ENCODE assay signal across 19 cellular contexts in the genomic region with DNA sequence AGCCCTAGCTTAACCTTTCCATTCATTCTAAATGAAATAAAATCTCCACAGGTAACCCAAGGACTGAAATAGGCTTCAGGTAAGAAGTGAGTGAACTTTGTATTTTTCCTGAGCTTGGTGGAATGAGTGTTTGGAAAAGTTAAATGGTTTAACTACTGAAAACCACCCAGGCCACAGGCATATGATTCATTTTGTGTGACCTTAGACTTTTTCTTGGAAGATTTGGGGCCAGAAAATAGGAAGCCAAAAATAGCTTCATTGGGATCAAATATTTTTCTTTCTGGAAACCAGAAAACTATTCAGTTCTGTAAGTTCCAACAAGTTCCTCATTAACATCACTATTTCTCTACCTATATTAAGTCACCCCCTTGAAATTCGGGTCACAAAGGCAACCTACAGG.
DNase-seq lines count a peak whose midpoint lies in the region; ATAC-seq, FAIRE-seq and TF ChIP-seq lines count a peak whose summit lies in the region.
"Had no signal": no experiment of that assay in that cellular context is flagged by ENCODE, and none has a peak within 500 bp of the region (broad histone marks: within the 10 kb centered on the region; RNA-seq: fewer than 3 reads in every experiment).

No MANE protein-coding gene starts in this region.

- no peak overlapping the region for H2AFZ ChIP-seq in HepG2 (ENCODE audit: low read length)

- TF ChIP-seq RAD21 in HepG2 (CRISPR knock-in tag; IDR thresholded peaks at IDR 0.05) = no peak

- in situ Hi-C loops in HepG2 (cut with HindIII; ENCODE audit: extremely low pct_ligation_motif_present, low pct_unique_long_range_greater_than_20kb) = no loop called here

- DNase-seq in right lobe of liver (no peak), HepG2 (ENCODE audit: low spot score) (no peak), RWPE2 (ENCODE audit: low spot score) (no peak), fibroblast of the aortic adventitia (ENCODE audit: low read depth) (peak; percentile 43), frontal cortex (ENCODE audit: low spot score in 2 of 2) (no peak), NOMO-1 treated with DMSO at 0.1 percent for 48 hours (lab: John Stamatoyannopoulos, UW; ENCODE audit: unreplicated experiment) (no peak), COR-L47 (lab: John Stamatoyannopoulos, UW) (no peak)
- DNase-seq: Calu3; CD4-positive, alpha-beta T cell; NCI-H1417 treated with DMSO at 0.1 percent for 48 hours; NCI-H187 treated with DMSO at 0.1 percent for 48 hours; NCI-H2227 treated with DMSO at 0.1 percent for 48 hours; NCI-H524; NCI-H82; SJCRH30 had no signal

- FAIRE-seq in HepG2 (lab: Jason Lieb, UNC) = no peak
- no peak for FAIRE-seq in frontal cortex (lab: Jason Lieb, UNC)
- FAIRE-seq: A549, GM12891, H54 had no signal

- TF ChIP-seq EP300 in HepG2 (IDR thresholded peaks at IDR 0.05; ENCODE audit: low read depth in 2 of 2, low read length in 2 of 2) = no peak
- TF ChIP-seq EP300 in HepG2 (CRISPR knock-in tag; IDR thresholded peaks at IDR 0.05; ENCODE audit: borderline replicate concordance) = no peak

- H3K9me3 ChIP-seq in right lobe of liver = no peaks in the 10 kb centered on the region
- no peaks in the 10 kb centered on the region for H3K9me3 ChIP-seq in HepG2 (ENCODE audit: low read length)
- H3K9me3 ChIP-seq in RWPE2 (ENCODE audit: severe bottlenecking) = no peaks in the 10 kb centered on the region
- H3K9me3 ChIP-seq: A549, SJCRH30 had no signal

- 80% methylated on average over 1 of the region's 1 CpG for WGBS in right lobe of liver (ENCODE audit: insufficient coverage, low coverage, low lambda C conversion rate, missing lambda C conversion rate)
- WGBS in HepG2 (ENCODE audit: low lambda C conversion rate) = 90% methylated on average over 1 of the region's 1 CpG

- H3K4me2 ChIP-seq in HepG2 (ENCODE audit: low read depth, low read length) = no peak overlapping the region
- H3K4me2 ChIP-seq: A549, KMS-11 had no signal

- TF ChIP-seq POLR2A in right lobe of liver (IDR thresholded peaks at IDR 0.05) = no peak
- no peak for TF ChIP-seq POLR2A in HepG2 (IDR thresholded peaks at IDR 0.05; ENCODE audit: insufficient read depth in 1 of 2, low read depth in 2 of 2, low read length in 2 of 2)

- intact Hi-C loops in right lobe of liver (cut with DNase I) (no loop called here), HepG2 (cut with micrococcal nuclease; ENCODE audit: unreplicated experiment) (no loop called here)

- H3K4me3 ChIP-seq in right lobe of liver (no peak overlapping the region), HepG2 (replicated peaks in 1 of 3; ENCODE audit: insufficient read depth in 1 of 3, low read depth in 2 of 3, low read length in 3 of 3) (no peak overlapping the region), RWPE2 (ENCODE audit: severe bottlenecking) (no peak overlapping the region), fibroblast of the aortic adventitia (ENCODE audit: low read depth, low read length) (no peak overlapping the region)
- H3K4me3 ChIP-seq: A549, SJCRH30 had no signal

- no peak overlapping the region for H3K9ac ChIP-seq in HepG2 (ENCODE audit: insufficient read depth, low read depth, low read length)
- H3K9ac ChIP-seq: KMS-11 had no signal

- BruUV-seq in HepG2 (replicated peaks; lab: Mats Ljungman, UMichigan) = no TSS peak

- no peak for TF ChIP-seq CTCF in right lobe of liver (IDR thresholded peaks at IDR 0.05)
- no peak for TF ChIP-seq CTCF in HepG2 (CRISPR knock-in tag; IDR thresholded peaks at IDR 0.05)
- TF ChIP-seq CTCF in RWPE2 (IDR thresholded peaks at IDR 0.05; ENCODE audit: poor library complexity, severe bottlenecking) = no peak
- TF ChIP-seq CTCF in fibroblast of the aortic adventitia (IDR thresholded peaks at IDR 0.05; ENCODE audit: insufficient read depth, low read length) = no peak

- H3K4me1 ChIP-seq in right lobe of liver (peaks cover 0 to 57% (median 11%) of the 10 kb centered on the region in 4 donors), HepG2 (ENCODE audit: insufficient read depth, low read length) (peaks cover 50% of the 10 kb centered on the region), RWPE2 (ENCODE audit: insufficient read depth, poor library complexity, severe bottlenecking) (peaks cover 29% of the 10 kb centered on the region)
- H3K4me1 ChIP-seq: SJCRH30 had no signal

- H3K36me3 ChIP-seq in right lobe of liver (no peaks in the 10 kb centered on the region), HepG2 (replicated peaks in 1 of 2; ENCODE audit: control insufficient read depth in 1 of 2, insufficient read depth in 2 of 2, low read length in 2 of 2) (no peaks in the 10 kb centered on the region), RWPE2 (ENCODE audit: low read depth) (no peaks in the 10 kb centered on the region; the same call in 1 of the 2 replicates)

- no peaks in the 10 kb centered on the region for H4K20me1 ChIP-seq in HepG2 (ENCODE audit: insufficient read depth, low read length)

- H3K27ac ChIP-seq in right lobe of liver (peak overlapping the region in 2 of 3 donors; percentile 87 to 90), HepG2 (ENCODE audit: extremely low read length, insufficient read depth, low read length) (no peak overlapping the region), RWPE2 (ENCODE audit: poor library complexity, severe bottlenecking) (peak overlapping the region; percentile 89)
- H3K27ac ChIP-seq: A549, KMS-11, SJCRH30 had no signal

- no peaks in the 10 kb centered on the region for H3K79me2 ChIP-seq in HepG2 (ENCODE audit: insufficient read depth, low read length)

- H3K27me3 ChIP-seq in right lobe of liver (no peaks in the 10 kb centered on the region), HepG2 (ENCODE audit: control insufficient read depth in 1 of 2, insufficient read depth in 2 of 2, low read length in 2 of 2) (no peaks in the 10 kb centered on the region), RWPE2 (ENCODE audit: insufficient read depth, poor library complexity, severe bottlenecking) (no peaks in the 10 kb centered on the region)
- H3K27me3 ChIP-seq: SJCRH30 had no signal

- POLR2A ChIA-PET in HepG2 (lab: Yijun Ruan, JAX) = no interaction called here

- CTCF ChIA-PET in HepG2 (lab: Yijun Ruan, JAX; ENCODE audit: low intra/inter-chr PET ratio, low total read pairs) = no interaction called here

- ATAC-seq in right lobe of liver (no peak), HepG2 (no peak), RWPE2 (ENCODE audit: low read depth) (no peak)
- ATAC-seq: A549 had no signal

TF ChIP-seq in HepG2, 621 proteins besides CTCF, POLR2A, EP300 and RAD21:
- TF ChIP-seq ZNF251 (CRISPR knock-in tag; IDR thresholded peaks at IDR 0.05) = no peak
- TF ChIP-seq REL (CRISPR knock-in tag; conservative IDR thresholded peaks at IDR 0.05) = no peak
- TF ChIP-seq FOXA1 (IDR thresholded peaks at IDR 0.05) = no peak
- TF ChIP-seq FOXA1 (CRISPR knock-in tag; IDR thresholded peaks at IDR 0.05) = no peak
- TF ChIP-seq AHR (CRISPR knock-in tag; IDR thresholded peaks at IDR 0.05) = no peak
- TF ChIP-seq ZNF44 (CRISPR knock-in tag; IDR thresholded peaks at IDR 0.05) = no peak
- no peak for TF ChIP-seq ZFP90 (CRISPR knock-in tag; IDR thresholded peaks at IDR 0.05; ENCODE audit: borderline replicate concordance)
- TF ChIP-seq ZNF562 (CRISPR knock-in tag; IDR thresholded peaks at IDR 0.05; ENCODE audit: borderline replicate concordance) = no peak
- TF ChIP-seq, protein P1, sequence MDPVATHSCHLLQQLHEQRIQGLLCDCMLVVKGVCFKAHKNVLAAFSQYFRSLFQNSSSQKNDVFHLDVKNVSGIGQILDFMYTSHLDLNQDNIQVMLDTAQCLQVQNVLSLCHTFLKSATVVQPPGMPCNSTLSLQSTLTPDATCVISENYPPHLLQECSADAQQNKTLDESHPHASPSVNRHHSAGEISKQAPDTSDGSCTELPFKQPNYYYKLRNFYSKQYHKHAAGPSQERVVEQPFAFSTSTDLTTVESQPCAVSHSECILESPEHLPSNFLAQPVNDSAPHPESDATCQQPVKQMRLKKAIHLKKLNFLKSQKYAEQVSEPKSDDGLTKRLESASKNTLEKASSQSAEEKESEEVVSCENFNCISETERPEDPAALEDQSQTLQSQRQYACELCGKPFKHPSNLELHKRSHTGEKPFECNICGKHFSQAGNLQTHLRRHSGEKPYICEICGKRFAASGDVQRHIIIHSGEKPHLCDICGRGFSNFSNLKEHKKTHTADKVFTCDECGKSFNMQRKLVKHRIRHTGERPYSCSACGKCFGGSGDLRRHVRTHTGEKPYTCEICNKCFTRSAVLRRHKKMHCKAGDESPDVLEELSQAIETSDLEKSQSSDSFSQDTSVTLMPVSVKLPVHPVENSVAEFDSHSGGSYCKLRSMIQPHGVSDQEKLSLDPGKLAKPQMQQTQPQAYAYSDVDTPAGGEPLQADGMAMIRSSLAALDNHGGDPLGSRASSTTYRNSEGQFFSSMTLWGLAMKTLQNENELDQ (CRISPR knock-in tag; IDR thresholded peaks at IDR 0.05; ENCODE audit: borderline replicate concordance) = no peak
- no peak for TF ChIP-seq ZNF552 (CRISPR knock-in tag; IDR thresholded peaks at IDR 0.05; ENCODE audit: borderline replicate concordance)
- no peak for TF ChIP-seq KLF16 (CRISPR knock-in tag; IDR thresholded peaks at IDR 0.05)
- no peak for TF ChIP-seq NFE2L2 (IDR thresholded peaks at IDR 0.05; ENCODE audit: low read length)
- TF ChIP-seq ZKSCAN8 (CRISPR knock-in tag; IDR thresholded peaks at IDR 0.05; ENCODE audit: borderline replicate concordance) = no peak
- no peak for TF ChIP-seq ISX (CRISPR knock-in tag; conservative IDR thresholded peaks at IDR 0.05)
